8 cellular contexts compared by ENCODE assay signal in the genomic region with DNA sequence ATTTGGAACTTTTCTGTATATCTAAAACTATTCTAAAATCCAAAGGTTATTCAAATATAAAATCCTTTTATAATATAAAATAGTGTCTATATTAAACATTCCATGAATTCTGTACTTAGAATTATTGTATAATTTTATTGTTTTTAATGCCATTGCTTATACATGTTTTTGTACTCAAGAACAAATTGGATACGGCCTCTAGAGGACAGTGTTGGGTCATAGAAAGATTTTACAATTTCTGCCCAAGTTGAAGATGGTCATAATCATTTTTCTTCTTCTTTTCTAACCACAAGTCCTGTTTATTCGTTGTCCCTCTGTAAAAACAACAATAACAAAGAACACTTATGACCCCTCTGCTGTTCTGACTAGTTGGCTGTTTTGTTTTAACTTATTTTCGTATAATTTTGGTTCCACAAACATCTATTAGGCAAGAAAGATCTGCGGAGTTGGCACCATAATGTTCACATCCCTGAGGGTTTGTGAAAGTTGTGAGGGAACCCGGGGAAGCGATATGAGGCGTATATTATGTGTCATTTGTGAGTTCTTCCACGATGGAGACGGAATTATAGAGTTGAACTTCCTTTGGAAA.
DNase-seq lines count a peak whose midpoint lies in the region; ATAC-seq, FAIRE-seq and TF ChIP-seq lines count a peak whose summit lies in the region.

No MANE protein-coding gene starts in this region.

- no peak for ATAC-seq in CD8-positive, alpha-beta T cell
- no peak for ATAC-seq in naive thymus-derived CD8-positive, alpha-beta T cell
- no peak for ATAC-seq in HG02870 (IDR thresholded peaks at IDR 0.05; ENCODE audit: unreplicated experiment)
- ATAC-seq in GM19328 (IDR thresholded peaks at IDR 0.05; ENCODE audit: unreplicated experiment) = no peak

- no peak for DNase-seq in CD8-positive, alpha-beta T cell
- no peak for DNase-seq in HL-60 (ENCODE audit: low read depth in 1 of 2, low spot score in 1 of 2)
- DNase-seq in SW480 (ENCODE audit: low spot score) = peak; percentile 29
- DNase-seq in keratinocyte (ENCODE audit: low read depth, low spot score) = no peak
- no peak for DNase-seq in NCI-H1417 treated with DMSO at 0.1 percent for 48 hours (lab: John Stamatoyannopoulos, UW)
- DNase-seq in naive thymus-derived CD8-positive, alpha-beta T cell = no peak

- no peaks in the 10 kb centered on the region for H3K9me3 ChIP-seq in CD8-positive, alpha-beta T cell (ENCODE audit: low read length)
- no peaks in the 10 kb centered on the region for H3K9me3 ChIP-seq in keratinocyte (ENCODE audit: control insufficient read depth, low read depth, low read length)

- no peaks in the 10 kb centered on the region for H3K36me3 ChIP-seq in CD8-positive, alpha-beta T cell (ENCODE audit: insufficient read depth, low read length)
- no peaks in the 10 kb centered on the region for H3K36me3 ChIP-seq in keratinocyte (ENCODE audit: control insufficient read depth in 2 of 2, extremely low read depth in 1 of 2, insufficient read depth in 2 of 2, low read length in 2 of 2)

- no peak overlapping the region for H2AFZ ChIP-seq in keratinocyte (ENCODE audit: control insufficient read depth, low read length)

- no peak overlapping the region for H3K9ac ChIP-seq in keratinocyte (ENCODE audit: control insufficient read depth, extremely low read depth, insufficient read depth, low read length)

- no peaks in the 10 kb centered on the region for H3K9me3 Mint-ChIP-seq in CD8-positive, alpha-beta T cell
- H3K9me3 Mint-ChIP-seq in naive thymus-derived CD8-positive, alpha-beta T cell = no peaks in the 10 kb centered on the region

- no peak overlapping the region for H3K4me3 ChIP-seq in CD8-positive, alpha-beta T cell (ENCODE audit: low read depth, low read length)
- no peak overlapping the region for H3K4me3 ChIP-seq in HL-60 (replicated peaks; ENCODE audit: insufficient read depth, low read length)
- no peak overlapping the region for H3K4me3 ChIP-seq in keratinocyte (ENCODE audit: control insufficient read depth in 2 of 3, extremely low read depth in 1 of 3, insufficient read depth in 2 of 3, low read depth in 1 of 3, low read length in 3 of 3)

- POLR2A ChIA-PET in CD8-positive, alpha-beta T cell (lab: Charles Lee) = no interaction called here
- POLR2A ChIA-PET in naive thymus-derived CD8-positive, alpha-beta T cell (lab: Charles Lee) = no interaction called here

- H3K9me1 ChIP-seq in keratinocyte (ENCODE audit: control insufficient read depth, extremely low read depth, insufficient read depth, low read length) = no peaks in the 10 kb centered on the region

- no peak overlapping the region for H3K27ac ChIP-seq in CD8-positive, alpha-beta T cell (ENCODE audit: low read depth, low read length)
- no peak overlapping the region for H3K27ac ChIP-seq in HL-60 (replicated peaks)
- H3K27ac ChIP-seq in keratinocyte (ENCODE audit: control insufficient read depth, insufficient read depth, low read length) = no peak overlapping the region

- H3K27me3 Mint-ChIP-seq in CD8-positive, alpha-beta T cell (ENCODE audit: low read depth) = no peaks in the 10 kb centered on the region
- H3K27me3 Mint-ChIP-seq in naive thymus-derived CD8-positive, alpha-beta T cell = peaks cover 0 to 7% (median 1%) of the 10 kb centered on the region in 5 donors

- H3K36me3 Mint-ChIP-seq in CD8-positive, alpha-beta T cell = no peaks in the 10 kb centered on the region
- peaks cover 0 to 5% (median 0%) of the 10 kb centered on the region in 3 donors for H3K36me3 Mint-ChIP-seq in naive thymus-derived CD8-positive, alpha-beta T cell

- dilution Hi-C loops in keratinocyte (cut with MboI; ENCODE audit: extremely low pct_ligation_motif_present, low sequenced_read_pairs) = no loop called here

- H3K27ac Mint-ChIP-seq in CD8-positive, alpha-beta T cell = no peak overlapping the region
- H3K27ac Mint-ChIP-seq in naive thymus-derived CD8-positive, alpha-beta T cell = no peak overlapping the region

- H3K4me1 Mint-ChIP-seq in CD8-positive, alpha-beta T cell (ENCODE audit: low read depth) = no peaks in the 10 kb centered on the region
- H3K4me1 Mint-ChIP-seq in naive thymus-derived CD8-positive, alpha-beta T cell = no peaks in the 10 kb centered on the region

- CTCF ChIA-PET in CD8-positive, alpha-beta T cell (lab: Charles Lee) = no interaction called here

- no peaks in the 10 kb centered on the region for H3K4me1 ChIP-seq in CD8-positive, alpha-beta T cell (ENCODE audit: insufficient read depth, low read length)
- no peaks in the 10 kb centered on the region for H3K4me1 ChIP-seq in keratinocyte (ENCODE audit: control insufficient read depth, extremely low read depth, insufficient read depth, low read length)

- no peaks in the 10 kb centered on the region for H3K79me2 ChIP-seq in keratinocyte (ENCODE audit: control insufficient read depth, insufficient read depth, low read length)

- no peaks in the 10 kb centered on the region for H3K27me3 ChIP-seq in CD8-positive, alpha-beta T cell (ENCODE audit: insufficient read depth, low read length)
- H3K27me3 ChIP-seq in HL-60 (ENCODE audit: insufficient read depth, poor library complexity, severe bottlenecking) (no peaks in the 10 kb centered on the region), keratinocyte (ENCODE audit: control insufficient read depth, extremely low read depth, insufficient read depth, low read length) (no peaks in the 10 kb centered on the region)

- no peaks in the 10 kb centered on the region for H4K20me1 ChIP-seq in keratinocyte (ENCODE audit: control insufficient read depth, extremely low read depth, insufficient read depth, low read length)

- no peak for FAIRE-seq in keratinocyte (lab: Jason Lieb, UNC)

- no peak overlapping the region for H3K4me3 Mint-ChIP-seq in CD8-positive, alpha-beta T cell
- no peak overlapping the region for H3K4me3 Mint-ChIP-seq in naive thymus-derived CD8-positive, alpha-beta T cell

- intact Hi-C loops in CD8-positive, alpha-beta T cell (cut with DNase I, micrococcal nuclease) = loop anchor here in 1 of 2 experiments (10.0 kb wide), 1 partner anchor 926 kb away; no protein-coding TSS in a partner anchor

- H3K4me2 ChIP-seq in keratinocyte (ENCODE audit: control insufficient read depth, extremely low read depth, insufficient read depth, low read depth, low read length) = no peak overlapping the region

- TF ChIP-seq CTCF in CD8-positive, alpha-beta T cell (IDR thresholded peaks at IDR 0.05) = peak; percentile 45
- TF ChIP-seq CTCF in HL-60 (IDR thresholded peaks at IDR 0.05; ENCODE audit: insufficient read depth, low read length) (peak; percentile 60), keratinocyte (optimal IDR thresholded peaks at IDR 0.05 in 1 of 3, IDR thresholded peaks at IDR 0.05 in 1 of 3, conservative IDR thresholded peaks at IDR 0.05 in 1 of 3; ENCODE audit: extremely low read depth in 1 of 3, insufficient read depth in 2 of 3, low read length in 3 of 3) (peak in 2 of 3 experiments; percentile 46 to 72)
